21 cellular contexts compared by ENCODE assay signal in the genomic region with DNA sequence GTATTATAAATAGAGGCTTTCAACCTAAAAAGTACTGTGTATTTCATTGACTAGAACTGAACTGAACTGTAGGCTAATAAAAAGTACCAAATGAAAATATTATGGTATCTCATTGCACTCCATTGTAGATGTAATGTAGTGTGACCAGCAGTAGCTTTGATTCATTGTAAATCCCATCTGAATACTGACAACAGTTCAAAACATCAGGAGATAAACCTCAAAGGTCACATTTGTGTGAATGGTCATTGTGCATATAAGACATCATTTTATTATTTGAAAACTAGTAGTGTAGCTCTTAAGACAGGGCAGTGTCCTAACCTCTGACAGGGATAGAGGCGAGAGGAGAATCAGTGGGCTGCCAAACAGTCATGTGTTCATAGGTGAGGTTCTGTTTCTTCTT.
A peak's percentile ranks its signal among the peaks of the same experiment; 100 is the strongest.
DNase-seq lines count a peak whose midpoint lies in the region; TF ChIP-seq lines count a peak whose summit lies in the region.
"Had no signal": no experiment of that assay in that cellular context is flagged by ENCODE, and none has a peak within 500 bp of the region (broad histone marks: within the 10 kb centered on the region; RNA-seq: fewer than 3 reads in every experiment).

No MANE protein-coding gene starts in this region.

- H3K36me3 ChIP-seq in OCI-LY7 (ENCODE audit: insufficient read depth, low read length) (peaks cover 12% of the 10 kb centered on the region; the same call in 1 of the 2 replicates), spleen (peaks cover 0 to 18% (median 0%) of the 10 kb centered on the region in 6 donors), esophagus muscularis mucosa (peaks cover 0 to 6% (median 0%) of the 10 kb centered on the region in 4 donors)
- H3K36me3 ChIP-seq in effector memory CD4-positive, alpha-beta T cell (ENCODE audit: control insufficient read depth, insufficient read depth, low read length), result no peaks in the 10 kb centered on the region
- H3K36me3 ChIP-seq: BE2C had no signal

- no TSS peak for BruUV-seq in OCI-LY7 (replicated peaks; lab: Mats Ljungman, UMichigan)

- peak overlapping the region; percentile 30 for H3K4me3 ChIP-seq in OCI-LY7 (ENCODE audit: low read depth, low read length, poor library complexity, severe bottlenecking)
- no peak overlapping the region for H3K4me3 ChIP-seq in spleen
- no peak overlapping the region for H3K4me3 ChIP-seq in esophagus muscularis mucosa
- no peak overlapping the region for H3K4me3 ChIP-seq in effector memory CD4-positive, alpha-beta T cell (ENCODE audit: insufficient read depth, low read depth, low read length, poor library complexity, severe bottlenecking)
- H3K4me3 ChIP-seq: BLaER1 had no signal

- peak overlapping the region; percentile 10; the same call in 1 of the 2 replicates for H2AFZ ChIP-seq in OCI-LY7 (ENCODE audit: low read length)

- H3K27ac ChIP-seq in OCI-LY7 (ENCODE audit: low read depth, low read length, poor library complexity, severe bottlenecking), result peak overlapping the region; percentile 63
- peak overlapping the region in 5 of 8 donors; percentile 4 to 85 (median 77) for H3K27ac ChIP-seq in spleen
- H3K27ac ChIP-seq in esophagus muscularis mucosa (replicated peaks in 1 of 4), result no peak overlapping the region
- no peak overlapping the region for H3K27ac ChIP-seq in effector memory CD4-positive, alpha-beta T cell (ENCODE audit: insufficient read depth, low read length, poor library complexity, severe bottlenecking)
- H3K27ac ChIP-seq: BLaER1 had no signal

- H3K79me2 ChIP-seq in OCI-LY7 (ENCODE audit: insufficient read depth, low read depth, low read length), result no peaks in the 10 kb centered on the region

- TF ChIP-seq CTCF in OCI-LY7 (conservative IDR thresholded peaks at IDR 0.05; ENCODE audit: low read length), result no peak
- no peak for TF ChIP-seq CTCF in spleen (IDR thresholded peaks at IDR 0.05 in 8 of 11, conservative IDR thresholded peaks at IDR 0.05 in 3 of 11)
- TF ChIP-seq CTCF in esophagus muscularis mucosa (IDR thresholded peaks at IDR 0.05), result no peak

- H3K4me1 ChIP-seq in OCI-LY7 (ENCODE audit: insufficient read depth, low read length, poor library complexity, severe bottlenecking), result peaks cover 75% of the 10 kb centered on the region
- peaks cover 0 to 66% (median 36%) of the 10 kb centered on the region in 6 donors for H3K4me1 ChIP-seq in spleen
- peaks cover 4 to 26% (median 11%) of the 10 kb centered on the region in 4 donors for H3K4me1 ChIP-seq in esophagus muscularis mucosa
- H3K4me1 ChIP-seq in effector memory CD4-positive, alpha-beta T cell (ENCODE audit: control insufficient read depth, insufficient read depth, low read length, poor library complexity, severe bottlenecking), result no peaks in the 10 kb centered on the region

- no peaks in the 10 kb centered on the region for H3K9me2 ChIP-seq in OCI-LY7 (ENCODE audit: insufficient read depth, low read length)

- H3K27me3 ChIP-seq in spleen (replicated peaks in 1 of 7) (no peaks in the 10 kb centered on the region), esophagus muscularis mucosa (no peaks in the 10 kb centered on the region)
- H3K27me3 ChIP-seq in effector memory CD4-positive, alpha-beta T cell (replicated peaks; ENCODE audit: control insufficient read depth, insufficient read depth, low read length, poor library complexity, severe bottlenecking), result no peaks in the 10 kb centered on the region
- H3K27me3 ChIP-seq: BE2C, BLaER1 had no signal

- CTCF ChIA-PET in OCI-LY7 (lab: Charles Lee; ENCODE audit: unreplicated experiment), result no interaction called here

- DNase-seq in COLO829 (ENCODE audit: low spot score), result peak; percentile 40
- no peak for DNase-seq in OCI-LY7 (ENCODE audit: low spot score)
- peak; percentile 78 for DNase-seq in foreskin melanocyte
- no peak for DNase-seq in spleen
- no peak for DNase-seq in DMS79 treated with DMSO at 0.1 percent for 48 hours (lab: John Stamatoyannopoulos, UW)
- DNase-seq in esophagus muscularis mucosa (ENCODE audit: extremely low spot score), result no peak
- no peak for DNase-seq in effector memory CD4-positive, alpha-beta T cell
- no peak for DNase-seq in RPMI8226
- DNase-seq: 8988T; ACHN; BE2C; C1 segment of cervical spinal cord; CD4-positive, alpha-beta T cell; CD8-positive, alpha-beta T cell; COR-L47; DMS 273 treated with DMSO at 0.1 percent for 48 hours; DMS153; DMS53; DMS79; GF-D8 had no signal

- intact Hi-C loops in OCI-LY7 (cut with micrococcal nuclease; ENCODE audit: unreplicated experiment), result no loop called here
- intact Hi-C loops in spleen (cut with DNase I; ENCODE audit: low total_unique reads), result no loop called here
- intact Hi-C loops in esophagus muscularis mucosa (cut with DNase I), result no loop called here

- POLR2A ChIA-PET in OCI-LY7 (lab: Charles Lee), result interaction anchor here (0.7 to 4.7 kb wide), 5 partner anchors 8 to 60 kb away, joined by 3 to 19 read pairs (median 3); no protein-coding TSS in a partner anchor

- no peaks in the 10 kb centered on the region for H3K9me3 ChIP-seq in OCI-LY7 (ENCODE audit: low read length)
- H3K9me3 ChIP-seq in spleen, result no peaks in the 10 kb centered on the region
- H3K9me3 ChIP-seq in esophagus muscularis mucosa, result no peaks in the 10 kb centered on the region
- H3K9me3 ChIP-seq in effector memory CD4-positive, alpha-beta T cell (ENCODE audit: control insufficient read depth, low read length), result no peaks in the 10 kb centered on the region
- H3K9me3 ChIP-seq: BE2C had no signal

- TF ChIP-seq EP300 in esophagus muscularis mucosa (IDR thresholded peaks at IDR 0.05), result no peak

- H3K4me2 ChIP-seq in OCI-LY7 (ENCODE audit: low read length), result peak overlapping the region; percentile 58
- H3K4me2 ChIP-seq: BLaER1 had no signal

- WGBS in spleen, 5 donors, result 88 to 98% (median 97%) methylated on average over 1 of the region's 1 CpG
- WGBS in esophagus muscularis mucosa, result 95% methylated on average over 1 of the region's 1 CpG

- H4K20me1 ChIP-seq in OCI-LY7 (ENCODE audit: insufficient read depth, low read length), result no peaks in the 10 kb centered on the region
- H4K20me1 ChIP-seq: BLaER1 had no signal

- TF ChIP-seq POLR2A in spleen (IDR thresholded peaks at IDR 0.05) (no peak), esophagus muscularis mucosa (IDR thresholded peaks at IDR 0.05; ENCODE audit: low read depth) (no peak)

Comparison
In these comparisons a context has a peak if more than half of its experiments do, and no peak if none do; other contexts are left out.
1. DNase-seq: peak in COLO829 (single experiment) and foreskin melanocyte (single experiment); none in OCI-LY7 (single experiment), spleen (single experiment), DMS79 treated with DMSO at 0.1 percent for 48 hours (single experiment), esophagus muscularis mucosa (single experiment), effector memory CD4-positive, alpha-beta T cell (0 of 3) and RPMI8226 (single experiment).
2. H3K27ac ChIP-seq: peak in OCI-LY7 (single experiment) and spleen (5 of 8); none in esophagus muscularis mucosa (0 of 4) and effector memory CD4-positive, alpha-beta T cell (single experiment).